Comparison of ENCODE assay signal across 12 cellular contexts in genomic region chr22:45248832-45249561, GRCh38. TPM values are rescaled to one million over a fixed set of nuclear protein-coding genes. Genes with fewer than 3 reads are reported as not detected.
A peak's percentile ranks its signal among the peaks of the same experiment; 100 is the strongest.
DNase-seq lines count a peak whose midpoint lies in the region; ATAC-seq, FAIRE-seq and TF ChIP-seq lines count a peak whose summit lies in the region.
"Had no signal": no experiment of that assay in that cellular context is flagged by ENCODE, and none has a peak within 500 bp of the region (broad histone marks: within the 10 kb centered on the region; RNA-seq: fewer than 3 reads in every experiment).

No MANE protein-coding gene starts in this region.

- POLR2A ChIA-PET in IMR-90 (lab: Charles Lee; ENCODE audit: unreplicated experiment), result no interaction called here

- no peak for TF ChIP-seq POLR2A in GM12892 (IDR thresholded peaks at IDR 0.05; ENCODE audit: low read depth, low read length)
- no peak for TF ChIP-seq POLR2A in IMR-90 (IDR thresholded peaks at IDR 0.05; ENCODE audit: low read depth, low read length)

- H3K36me3 ChIP-seq in IMR-90 (ENCODE audit: control insufficient read depth, insufficient read depth, low read length) (no peaks in the 10 kb centered on the region), kidney (ENCODE audit: control insufficient read depth in 1 of 2, insufficient read depth in 2 of 2, low read length in 2 of 2) (no peaks in the 10 kb centered on the region)
- H3K36me3 ChIP-seq: suprapubic skin had no signal

- intact Hi-C loops in IMR-90 (cut with micrococcal nuclease) (no loop called here), kidney (cut with DNase I) (no loop called here)

- no peak overlapping the region for H3K18ac ChIP-seq in IMR-90 (ENCODE audit: low read depth, low read length)

- H3K9me3 Mint-ChIP-seq in chondrocyte (ENCODE audit: low read depth), result no peaks in the 10 kb centered on the region

- no peaks in the 10 kb centered on the region for H3K79me1 ChIP-seq in IMR-90 (ENCODE audit: low read depth in 1 of 2, low read length in 2 of 2)

- H3K27ac ChIP-seq in IMR-90 (ENCODE audit: insufficient read depth, low read length) (no peak overlapping the region), kidney (ENCODE audit: low read depth in 2 of 2, low read length in 2 of 2) (no peak overlapping the region)
- H3K27ac ChIP-seq: suprapubic skin had no signal

- H4K5ac ChIP-seq in IMR-90 (ENCODE audit: low read depth, low read length), result no peak overlapping the region

- peaks cover 9% of the 10 kb centered on the region; the same call in 1 of the 2 replicates for H3K4me1 ChIP-seq in IMR-90 (ENCODE audit: control insufficient read depth, insufficient read depth, low read length)
- peaks cover 10 to 12% of the 10 kb centered on the region in 2 donors for H3K4me1 ChIP-seq in kidney (ENCODE audit: control insufficient read depth in 1 of 2, insufficient read depth in 1 of 2, low read depth in 1 of 2, low read length in 2 of 2)

- no peak overlapping the region for H3K27ac Mint-ChIP-seq in chondrocyte (ENCODE audit: unreplicated experiment)

- TF ChIP-seq RAD21 in IMR-90 (IDR thresholded peaks at IDR 0.05; ENCODE audit: low read length), result no peak

- no peak overlapping the region for H2BK15ac ChIP-seq in IMR-90 (ENCODE audit: low read depth, low read length)

- H3K9me3 ChIP-seq in IMR-90 (ENCODE audit: control insufficient read depth, insufficient read depth, low read length) (no peaks in the 10 kb centered on the region), kidney (ENCODE audit: control insufficient read depth in 1 of 2, low read length in 2 of 2) (no peaks in the 10 kb centered on the region)
- H3K9me3 ChIP-seq: suprapubic skin had no signal

- no peak overlapping the region for H3K4me3 Mint-ChIP-seq in chondrocyte (ENCODE audit: unreplicated experiment)

- CTCF ChIA-PET in IMR-90 (lab: Yijun Ruan, JAX), result no interaction called here

- in situ Hi-C loops in IMR-90 (cut with MboI; ENCODE audit: low sequenced_read_pairs), result no loop called here

- dilution Hi-C loops in IMR-90 (cut with HindIII; ENCODE audit: low sequenced_read_pairs, unreplicated experiment), result no loop called here

- H2AK5ac ChIP-seq in IMR-90 (ENCODE audit: low read depth, low read length), result peak overlapping the region; percentile 69; the same call in 1 of the 2 replicates

- no peak overlapping the region for H3K56ac ChIP-seq in IMR-90 (ENCODE audit: extremely low read depth, insufficient read depth, low read length)

- no peak overlapping the region for H4K8ac ChIP-seq in IMR-90 (ENCODE audit: low read depth in 2 of 2, low read length in 2 of 2)

- no peak overlapping the region for H3K23ac ChIP-seq in IMR-90 (ENCODE audit: low read depth, low read length)

- H3K4ac ChIP-seq in IMR-90 (ENCODE audit: low read depth, low read length), result peak overlapping the region; percentile 0

- DNase-seq in GM12892 (ENCODE audit: insufficient read length), result no peak
- DNase-seq in IMR-90, result no peak
- DNase-seq in kidney, result peak; percentile 45
- DNase-seq in T-helper 9 cell, result no peak
- DNase-seq in GOT3 (lab: John Stamatoyannopoulos, UW), result no peak
- no peak for DNase-seq in SHP77 (lab: John Stamatoyannopoulos, UW)
- no peak for DNase-seq in chondrocyte (ENCODE audit: low spot score)
- DNase-seq: stimulated activated CD4-positive, alpha-beta T cell treated with anti-CD3 and anti-CD28 coated beads, Interleukin-12 subunit alpha, Interleukin-12 subunit beta, amount 100 ng/mL, for 4 hours had no signal

- H3K4me2 ChIP-seq in IMR-90 (ENCODE audit: low read depth, low read length), result no peak overlapping the region

- no peak overlapping the region for H2BK120ac ChIP-seq in IMR-90 (ENCODE audit: low read depth, low read length)

- H3K36me3 Mint-ChIP-seq in chondrocyte (ENCODE audit: low read depth), result no peaks in the 10 kb centered on the region

- no peaks in the 10 kb centered on the region for H3K27me3 ChIP-seq in IMR-90 (ENCODE audit: control insufficient read depth, insufficient read depth, low read length)
- H3K27me3 ChIP-seq: suprapubic skin had no signal

- H3K9me1 ChIP-seq in IMR-90 (ENCODE audit: insufficient read depth, low read length), result no peaks in the 10 kb centered on the region; the same call in 1 of the 2 replicates

- FAIRE-seq in GM12892 (lab: Jason Lieb, UNC), result peak; percentile 33
- FAIRE-seq in kidney (lab: Jason Lieb, UNC), result no peak

- H3K27me3 Mint-ChIP-seq in chondrocyte (ENCODE audit: low read depth), result no peaks in the 10 kb centered on the region

- H2AK9ac ChIP-seq in IMR-90 (replicated peaks; ENCODE audit: low read depth, low read length, poor library complexity), result no peak overlapping the region

- H3K9ac ChIP-seq in IMR-90 (ENCODE audit: low read depth, low read length), result no peak overlapping the region
- H3K9ac ChIP-seq in kidney (ENCODE audit: low read length in 2 of 2), result no peak overlapping the region

- H4K20me1 ChIP-seq in IMR-90 (ENCODE audit: insufficient read depth, low read length), result no peaks in the 10 kb centered on the region

- 100% methylated on average over 1 of the region's 8 CpGs; no CpG with 5 or more reads in 1 of the 2 experiments for WGBS in IMR-90 (ENCODE audit: extremely low coverage in 2 of 2, insufficient read length in 1 of 2), 2 experiments

- no peak overlapping the region for H2BK20ac ChIP-seq in IMR-90 (ENCODE audit: low read depth, low read length)

- H2BK5ac ChIP-seq in IMR-90 (ENCODE audit: low read depth, low read length, poor library complexity, severe bottlenecking), result no peak overlapping the region

- TF ChIP-seq CTCF in IMR-90 (conservative IDR thresholded peaks at IDR 0.05; ENCODE audit: low read depth, low read length) (no peak), kidney (IDR thresholded peaks at IDR 0.05; ENCODE audit: borderline replicate concordance, extremely low read depth, insufficient read depth) (no peak), chondrocyte (IDR thresholded peaks at IDR 0.05) (no peak)

- no TSS peak for BruUV-seq in IMR-90 (replicated peaks; lab: Mats Ljungman, UMichigan)

- H4K91ac ChIP-seq in IMR-90 (ENCODE audit: insufficient read depth, low read depth, low read length), result no peak overlapping the region

- no peak overlapping the region for H3K4me3 ChIP-seq in IMR-90 (ENCODE audit: insufficient read depth, low read depth, low read length)
- H3K4me3 ChIP-seq in kidney (ENCODE audit: low read length in 2 of 2), result no peak overlapping the region
- H3K4me3 ChIP-seq: suprapubic skin had no signal

- peaks cover 28% of the 10 kb centered on the region for H3K4me1 Mint-ChIP-seq in chondrocyte (ENCODE audit: low read depth)

- ATAC-seq in GM21447 (IDR thresholded peaks at IDR 0.05; ENCODE audit: unreplicated experiment), result peak; percentile 65
- no peak for ATAC-seq in IMR-90 (ENCODE audit: low read depth)

- no peak overlapping the region for H2AFZ ChIP-seq in IMR-90 (replicated peaks; ENCODE audit: low read length, poor library complexity)

- H3K14ac ChIP-seq in IMR-90 (replicated peaks; ENCODE audit: low read depth, low read length), result no peak overlapping the region

TF ChIP-seq in IMR-90, 13 proteins besides CTCF, POLR2A, EP300 and RAD21:
- TF ChIP-seq, protein P1, sequence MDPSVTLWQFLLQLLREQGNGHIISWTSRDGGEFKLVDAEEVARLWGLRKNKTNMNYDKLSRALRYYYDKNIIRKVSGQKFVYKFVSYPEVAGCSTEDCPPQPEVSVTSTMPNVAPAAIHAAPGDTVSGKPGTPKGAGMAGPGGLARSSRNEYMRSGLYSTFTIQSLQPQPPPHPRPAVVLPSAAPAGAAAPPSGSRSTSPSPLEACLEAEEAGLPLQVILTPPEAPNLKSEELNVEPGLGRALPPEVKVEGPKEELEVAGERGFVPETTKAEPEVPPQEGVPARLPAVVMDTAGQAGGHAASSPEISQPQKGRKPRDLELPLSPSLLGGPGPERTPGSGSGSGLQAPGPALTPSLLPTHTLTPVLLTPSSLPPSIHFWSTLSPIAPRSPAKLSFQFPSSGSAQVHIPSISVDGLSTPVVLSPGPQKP (IDR thresholded peaks at IDR 0.05; ENCODE audit: borderline replicate concordance, low read depth, low read length), result no peak
- no peak for TF ChIP-seq MXI1 (IDR thresholded peaks at IDR 0.05; ENCODE audit: borderline replicate concordance, low read depth, low read length)
- TF ChIP-seq SMC3 (IDR thresholded peaks at IDR 0.05; ENCODE audit: low read depth, low read length), result no peak
- TF ChIP-seq RCOR1 (IDR thresholded peaks at IDR 0.05; ENCODE audit: insufficient replicate concordance, low read length), result no peak
- no peak for TF ChIP-seq NFE2L2 (IDR thresholded peaks at IDR 0.05; ENCODE audit: low read depth, low read length)

RNA-seq across cellular contexts. Expression of gene KIAA0930, which starts 8.3 kb away (rescaled TPM):
- 32.5 TPM for polyA plus RNA-seq in GM12892 (2012; ENCODE audit: missing spikeins)
- total RNA-seq in IMR-90 (2012; rRNA removed) (21.7 and 25.3 TPM in 2 replicates), kidney (55.4 TPM), chondrocyte (103 to 109 TPM (median 109 TPM) in 3 replicates)
- polyA plus RNA-seq in IMR-90 (2012; rRNA removed) (34.1 and 38.1 TPM in 2 replicates), kidney (ENCODE audit: insufficient read depth, low read depth, low replicate concordance) (26.4 TPM)
- polyA plus RNA-seq in IMR-90 (2012; cell fraction: cytosol; rRNA removed), result 45.7 and 62.0 TPM in 2 replicates
- polyA plus RNA-seq in IMR-90 (2012; cell fraction: nucleus; rRNA removed; ENCODE audit: low replicate concordance), result 134 and 167 TPM in 2 replicates

RNA-seq across cellular contexts. Expression of gene UPK3A, which starts 35.8 kb away (rescaled TPM):
- not detected for polyA plus RNA-seq in GM12892 (2012; ENCODE audit: missing spikeins)
- total RNA-seq in IMR-90 (2012; rRNA removed), result not detected in 2 replicates
- polyA plus RNA-seq in IMR-90 (2012; rRNA removed), result not detected in 2 replicates
- not detected in 2 replicates for polyA plus RNA-seq in IMR-90 (2012; cell fraction: cytosol; rRNA removed)
- not detected in 2 replicates for polyA plus RNA-seq in IMR-90 (2012; cell fraction: nucleus; rRNA removed; ENCODE audit: low replicate concordance)
- not detected for total RNA-seq in kidney
- not detected for polyA plus RNA-seq in kidney (ENCODE audit: insufficient read depth, low read depth, low replicate concordance)
- not detected in 3 replicates for total RNA-seq in chondrocyte
- total RNA-seq: LHCN-M2, suprapubic skin had no signal
- polyA plus RNA-seq: adipose tissue had no signal
